8 cellular contexts compared by ENCODE assay signal in the genomic region with DNA sequence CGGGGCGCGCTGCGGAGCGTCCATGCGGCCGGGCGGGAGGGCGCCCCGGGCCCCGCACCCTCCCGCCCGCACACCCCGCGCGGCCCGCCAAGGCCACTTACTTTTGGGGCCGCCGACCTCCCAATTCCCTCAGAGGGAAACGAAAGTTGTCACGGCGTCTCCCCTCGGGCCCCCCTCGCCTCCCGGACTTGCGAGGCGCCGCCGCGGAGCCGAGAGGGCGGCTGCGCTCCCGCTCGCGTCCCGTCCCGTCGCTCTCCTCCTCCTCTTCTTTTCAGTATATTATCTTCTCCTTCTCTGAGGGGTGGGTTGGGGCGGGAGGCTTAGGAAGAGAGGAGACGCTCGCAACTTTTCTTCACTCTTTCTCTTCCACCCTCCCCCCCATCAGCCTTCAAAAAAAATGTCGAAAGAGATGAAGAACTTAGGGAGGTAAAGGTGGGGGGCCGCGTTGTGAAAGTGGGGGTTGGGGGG. TPM values are rescaled to one million over a fixed set of nuclear protein-coding genes. Genes with fewer than 3 reads are reported as not detected.
DNase-seq lines count a peak whose midpoint lies in the region; ATAC-seq, FAIRE-seq and TF ChIP-seq lines count a peak whose summit lies in the region.

No MANE protein-coding gene starts in this region.

- peak overlapping the region; percentile 86 for H3K4me3 Mint-ChIP-seq in T-helper 2 cell treated with Interferon-gamma antibody and Interleukin-4, amounts not matched to agents 5 μg/mL and 100 μg/mL, for 36 hours
- peak overlapping the region; percentile 69 for H3K4me3 Mint-ChIP-seq in MCF 10A (ENCODE audit: unreplicated experiment)

- POLR2A ChIA-PET in MCF 10A (lab: Yijun Ruan, JAX) = interaction anchor here (0.8 to 4.7 kb wide), 16 partner anchors 13 to 907 kb away, joined by 3 to 41 read pairs (median 8); partner anchors contain the start of genes BORCS5, CDKN1B, CREBL2 and GPR19

- no peak for ATAC-seq in HG03439 (IDR thresholded peaks at IDR 0.05; ENCODE audit: unreplicated experiment)

- DNase-seq in Ammon's horn (ENCODE audit: low spot score) (peak; percentile 38), H7 (peak; percentile 69), MCF 10A (ENCODE audit: unreplicated experiment) (peak; percentile 32), keratinocyte (ENCODE audit: low read depth, low spot score) (no peak), NCI-H2081 treated with DMSO at 0.1 percent for 48 hours (lab: John Stamatoyannopoulos, UW) (no peak)
- DNase-seq in T-helper 2 cell treated with Interferon-gamma antibody and Interleukin-4, amounts not matched to agents 5 μg/mL and 100 μg/mL, for 36 hours (ENCODE audit: low spot score) = no peak
- peak; percentile 11 to 22 for DNase-seq in stimulated activated CD4-positive, alpha-beta T cell treated with anti-CD3 and anti-CD28 coated beads, Interleukin-4, amount 100 ng/mL, for 4 hours

- H3K9ac ChIP-seq in keratinocyte (ENCODE audit: control insufficient read depth, extremely low read depth, insufficient read depth, low read length) = peak overlapping the region; percentile 100

- dilution Hi-C loops in keratinocyte (cut with MboI; ENCODE audit: extremely low pct_ligation_motif_present, low sequenced_read_pairs) = no loop called here

- H3K4me2 ChIP-seq in keratinocyte (ENCODE audit: control insufficient read depth, extremely low read depth, insufficient read depth, low read depth, low read length) = peak overlapping the region; percentile 32

- FAIRE-seq in keratinocyte (lab: Jason Lieb, UNC) = no peak

- no peaks in the 10 kb centered on the region for H3K9me3 ChIP-seq in keratinocyte (ENCODE audit: control insufficient read depth, low read depth, low read length)

- H3K27me3 ChIP-seq in H7 (ENCODE audit: control insufficient read depth, insufficient read depth, low read length) = no peaks in the 10 kb centered on the region; the same call in 1 of the 2 replicates
- H3K27me3 ChIP-seq in keratinocyte (ENCODE audit: control insufficient read depth, extremely low read depth, insufficient read depth, low read length) = no peaks in the 10 kb centered on the region

- peaks cover 24% of the 10 kb centered on the region for H3K79me2 ChIP-seq in keratinocyte (ENCODE audit: control insufficient read depth, insufficient read depth, low read length)

- peaks cover 19% of the 10 kb centered on the region for H3K4me1 ChIP-seq in keratinocyte (ENCODE audit: control insufficient read depth, extremely low read depth, insufficient read depth, low read length)

- no TSS peak for BruUV-seq in MCF 10A (replicated peaks; lab: Mats Ljungman, UMichigan)

- no peak for TF ChIP-seq CTCF in MCF 10A (IDR thresholded peaks at IDR 0.05; ENCODE audit: unreplicated experiment)
- TF ChIP-seq CTCF in keratinocyte (optimal IDR thresholded peaks at IDR 0.05 in 1 of 3, IDR thresholded peaks at IDR 0.05 in 1 of 3, conservative IDR thresholded peaks at IDR 0.05 in 1 of 3; ENCODE audit: extremely low read depth in 1 of 3, insufficient read depth in 2 of 3, low read length in 3 of 3) = no peak

- H4K20me1 ChIP-seq in keratinocyte (ENCODE audit: control insufficient read depth, extremely low read depth, insufficient read depth, low read length) = no peaks in the 10 kb centered on the region

- peak overlapping the region; percentile 80 for H3K4me3 ChIP-seq in H7 (ENCODE audit: insufficient read depth, low read depth, low read length)
- peak overlapping the region; percentile 74 to 79 (median 78) for H3K4me3 ChIP-seq in keratinocyte (ENCODE audit: control insufficient read depth in 2 of 3, extremely low read depth in 1 of 3, insufficient read depth in 2 of 3, low read depth in 1 of 3, low read length in 3 of 3)

- H3K36me3 Mint-ChIP-seq in T-helper 2 cell treated with Interferon-gamma antibody and Interleukin-4, amounts not matched to agents 5 μg/mL and 100 μg/mL, for 36 hours (ENCODE audit: low read depth) = peaks cover 15% of the 10 kb centered on the region
- no peaks in the 10 kb centered on the region for H3K36me3 Mint-ChIP-seq in MCF 10A (ENCODE audit: insufficient read depth, unreplicated experiment)

- H3K27ac ChIP-seq in keratinocyte (ENCODE audit: control insufficient read depth, insufficient read depth, low read length) = peak overlapping the region; percentile 95

- peak overlapping the region; percentile 97 for H3K27ac Mint-ChIP-seq in T-helper 2 cell treated with Interferon-gamma antibody and Interleukin-4, amounts not matched to agents 5 μg/mL and 100 μg/mL, for 36 hours
- peak overlapping the region; percentile 95 for H3K27ac Mint-ChIP-seq in MCF 10A (ENCODE audit: low read depth, unreplicated experiment)

- CTCF ChIA-PET in MCF 10A (lab: Yijun Ruan, JAX) = interaction anchor here (0.9 to 1.5 kb wide), 3 partner anchors 14 to 127 kb away, joined by 3 read pairs; no protein-coding TSS in a partner anchor

- intact Hi-C loops in MCF 10A (cut with micrococcal nuclease) = loop anchor here (2.0 kb wide), 1 partner anchor 49 kb away; the partner anchor contains the start of gene CREBL2

- no peaks in the 10 kb centered on the region for H3K9me1 ChIP-seq in keratinocyte (ENCODE audit: control insufficient read depth, extremely low read depth, insufficient read depth, low read length)

- H3K36me3 ChIP-seq in H7 (replicated peaks; ENCODE audit: control insufficient read depth, insufficient read depth, low read length) (no peaks in the 10 kb centered on the region), keratinocyte (ENCODE audit: control insufficient read depth in 2 of 2, extremely low read depth in 1 of 2, insufficient read depth in 2 of 2, low read length in 2 of 2) (peaks cover 0 to 2% of the 10 kb centered on the region in 2 experiments)

- H2AFZ ChIP-seq in keratinocyte (ENCODE audit: control insufficient read depth, low read length) = peak overlapping the region; percentile 20

- H3K9me3 Mint-ChIP-seq in T-helper 2 cell treated with Interferon-gamma antibody and Interleukin-4, amounts not matched to agents 5 μg/mL and 100 μg/mL, for 36 hours = no peaks in the 10 kb centered on the region
- H3K9me3 Mint-ChIP-seq in MCF 10A (ENCODE audit: unreplicated experiment) = no peaks in the 10 kb centered on the region

- H3K4me1 Mint-ChIP-seq in T-helper 2 cell treated with Interferon-gamma antibody and Interleukin-4, amounts not matched to agents 5 μg/mL and 100 μg/mL, for 36 hours (ENCODE audit: low read depth) = peaks cover 35% of the 10 kb centered on the region
- H3K4me1 Mint-ChIP-seq in MCF 10A (ENCODE audit: insufficient read depth, unreplicated experiment) = peaks cover 30% of the 10 kb centered on the region

- no peaks in the 10 kb centered on the region for H3K27me3 Mint-ChIP-seq in T-helper 2 cell treated with Interferon-gamma antibody and Interleukin-4, amounts not matched to agents 5 μg/mL and 100 μg/mL, for 36 hours (ENCODE audit: low read depth)
- no peaks in the 10 kb centered on the region for H3K27me3 Mint-ChIP-seq in MCF 10A (ENCODE audit: insufficient read depth, unreplicated experiment)

RNA-seq across cellular contexts. Expression of gene DUSP16, which starts 0.6 kb away (rescaled TPM):
- total RNA-seq in H7 (2014; rRNA removed; shearing (Covaris generic)) = 13.6 and 17.2 TPM in 2 replicates
- total RNA-seq in MCF 10A (2022) = 18.9 and 20.7 TPM in 2 replicates
- 7.6 to 9.3 TPM (median 8.2 TPM) in 3 replicates for polyA plus RNA-seq in keratinocyte
- 7.3 TPM for polyA plus RNA-seq in keratinocyte (2011; ENCODE audit: low read depth)
- 6.3 and 9.5 TPM in 2 replicates for polyA plus RNA-seq in keratinocyte (2011; cell fraction: cytosol; rRNA removed)
- polyA plus RNA-seq in keratinocyte (2011; cell fraction: nucleus; rRNA removed) = 8.6 and 10.2 TPM in 2 replicates
- polyA plus RNA-seq in keratinocyte (2012; ENCODE audit: low replicate concordance) = 7.0 and 11.6 TPM in 2 replicates
- polyA minus RNA-seq in keratinocyte = 11.5 to 15.7 TPM (median 12.1 TPM) in 3 replicates
- polyA minus RNA-seq in keratinocyte (2011; cell fraction: cytosol; rRNA and poly(A)+ RNA removed) = 5.6 TPM
- polyA minus RNA-seq in keratinocyte (2011; cell fraction: nucleus; rRNA and poly(A)+ RNA removed) = 7.9 and 18.6 TPM in 2 replicates

RNA-seq across cellular contexts. Expression of gene CREBL2, which starts 49.6 kb away (rescaled TPM):
- 28.1 and 33.7 TPM in 2 replicates for total RNA-seq in H7 (2014; rRNA removed; shearing (Covaris generic))
- total RNA-seq in MCF 10A (2022) = 17.4 and 22.5 TPM in 2 replicates
- 11.3 to 15.8 TPM (median 11.8 TPM) in 3 replicates for polyA plus RNA-seq in keratinocyte
- 5.2 TPM for polyA plus RNA-seq in keratinocyte (2011; ENCODE audit: low read depth)
- polyA plus RNA-seq in keratinocyte (2011; cell fraction: cytosol; rRNA removed) = 10.6 and 17.0 TPM in 2 replicates
- 5.2 and 6.6 TPM in 2 replicates for polyA plus RNA-seq in keratinocyte (2011; cell fraction: nucleus; rRNA removed)
- 7.6 and 14.4 TPM in 2 replicates for polyA plus RNA-seq in keratinocyte (2012; ENCODE audit: low replicate concordance)
- polyA minus RNA-seq in keratinocyte = 5.2 to 13.9 TPM (median 9.2 TPM) in 3 replicates
- polyA minus RNA-seq in keratinocyte (2011; cell fraction: cytosol; rRNA and poly(A)+ RNA removed) = 9.8 TPM
- 4.5 and 6.9 TPM in 2 replicates for polyA minus RNA-seq in keratinocyte (2011; cell fraction: nucleus; rRNA and poly(A)+ RNA removed)

Comparison
In these comparisons a context has a peak if more than half of its experiments do, and no peak if none do; other contexts are left out.
1. DNase-seq: peak in Ammon's horn (single experiment), H7 (single experiment), MCF 10A (single experiment) and stimulated activated CD4-positive, alpha-beta T cell treated with anti-CD3 and anti-CD28 coated beads, Interleukin-4, amount 100 ng/mL, for 4 hours (2 of 2); none in T-helper 2 cell treated with Interferon-gamma antibody and Interleukin-4, amounts not matched to agents 5 μg/mL and 100 μg/mL, for 36 hours (single experiment), keratinocyte (single experiment) and NCI-H2081 treated with DMSO at 0.1 percent for 48 hours (single experiment).